17 cellular contexts compared by ENCODE assay signal in the genomic region with DNA sequence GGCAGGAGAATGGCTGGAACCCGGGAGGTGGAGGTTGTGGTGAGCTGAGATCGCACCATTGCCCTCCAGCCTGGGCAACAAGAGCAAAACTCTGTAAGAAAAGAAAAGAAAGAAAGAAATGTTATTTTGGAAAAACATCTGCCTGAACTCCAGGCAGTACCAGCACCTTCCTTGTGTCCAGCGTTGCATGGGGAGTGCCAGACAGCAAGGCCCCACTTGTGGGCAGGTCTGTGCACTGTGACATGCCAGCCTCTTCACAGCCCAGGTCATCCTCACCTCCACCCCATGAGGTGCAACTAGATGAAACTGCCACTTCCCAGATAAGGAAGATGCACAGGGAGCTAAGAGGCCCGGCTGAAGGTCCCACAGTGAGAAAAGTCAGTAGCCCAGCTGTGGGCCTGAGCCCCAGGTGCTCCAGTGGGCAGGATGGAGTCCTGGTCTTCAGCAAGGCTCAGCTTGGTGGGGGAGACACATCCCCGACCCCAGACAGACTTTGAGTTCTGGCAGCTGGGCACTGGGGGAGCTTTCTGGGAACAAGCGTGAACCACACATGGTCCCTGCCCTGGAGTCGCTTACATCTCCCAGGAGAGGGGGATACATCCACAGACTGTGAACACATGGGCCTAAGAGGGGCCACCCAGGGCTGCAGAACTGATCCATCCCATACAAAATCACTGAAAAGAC.
A peak's percentile ranks its signal among the peaks of the same experiment; 100 is the strongest.
DNase-seq lines count a peak whose midpoint lies in the region; ATAC-seq and TF ChIP-seq lines count a peak whose summit lies in the region.
"Had no signal": no experiment of that assay in that cellular context is flagged by ENCODE, and none has a peak within 500 bp of the region (broad histone marks: within the 10 kb centered on the region; RNA-seq: fewer than 3 reads in every experiment).

No MANE protein-coding gene starts in this region.

- peak overlapping the region; percentile 25 for H2BK120ac ChIP-seq in trophoblast cell (ENCODE audit: insufficient read depth, low read length, poor library complexity)

- peaks cover 32% of the 10 kb centered on the region for H3K79me1 ChIP-seq in trophoblast cell (ENCODE audit: low read length)

- ATAC-seq in Right ventricle myocardium superior (ENCODE audit: poor library complexity) (no peak), heart left ventricle (no peak), GM19328 (IDR thresholded peaks at IDR 0.05; ENCODE audit: unreplicated experiment) (no peak)

- no peak overlapping the region for H3K4me3 Mint-ChIP-seq in brain

- H3K9me3 ChIP-seq in heart left ventricle (no peaks in the 10 kb centered on the region), trophoblast cell (ENCODE audit: insufficient read depth, low read depth, low read length) (no peaks in the 10 kb centered on the region), vagina (no peaks in the 10 kb centered on the region)
- H3K9me3 ChIP-seq: SJSA1 had no signal

- H3K36me3 Mint-ChIP-seq in brain, result no peaks in the 10 kb centered on the region

- peaks cover 3 to 67% (median 38%) of the 10 kb centered on the region in 12 donors for H3K4me1 ChIP-seq in heart left ventricle
- H3K4me1 ChIP-seq in trophoblast cell (ENCODE audit: control insufficient read depth in 1 of 2, insufficient read depth in 2 of 2, low read length in 2 of 2), result peaks cover 32 to 36% of the 10 kb centered on the region in 2 experiments
- H3K4me1 ChIP-seq in vagina, result peaks cover 49% of the 10 kb centered on the region

- peak overlapping the region; percentile 14 for H3K18ac ChIP-seq in trophoblast cell (ENCODE audit: low read length)

- no peak overlapping the region for H3K4me2 ChIP-seq in trophoblast cell (ENCODE audit: low read length)

- H3K14ac ChIP-seq in trophoblast cell (ENCODE audit: low read length), result peak overlapping the region; percentile 18

- H3K9me3 Mint-ChIP-seq in brain, result peaks cover 0 to 2% (median 0%) of the 10 kb centered on the region in 5 experiments

- H3K36me3 ChIP-seq in heart left ventricle (no peaks in the 10 kb centered on the region), trophoblast cell (ENCODE audit: control insufficient read depth in 1 of 2, insufficient read depth in 2 of 2, low read length in 2 of 2) (no peaks in the 10 kb centered on the region), vagina (no peaks in the 10 kb centered on the region)
- H3K36me3 ChIP-seq: SJSA1 had no signal

- intact Hi-C loops in Right ventricle myocardium superior (cut with DNase I) (loop anchor here (5.0 kb wide), 1 partner anchor 148 kb away; a partner anchor contains a TSS), heart left ventricle (cut with DNase I) (loop anchor here in 7 of 10 donors (5.0 to 10.0 kb wide), 7 partner anchors 87 to 277 kb away; a partner anchor contains a TSS), vagina (cut with DNase I) (no loop called here)

- H3K23ac ChIP-seq in trophoblast cell (ENCODE audit: low read length), result no peak overlapping the region

- H3K4me1 Mint-ChIP-seq in brain, result peaks cover 61% of the 10 kb centered on the region

- H2AFZ ChIP-seq in trophoblast cell (ENCODE audit: insufficient read depth, low read length, poor library complexity), result no peak overlapping the region

- H4K12ac ChIP-seq in trophoblast cell (ENCODE audit: low read depth, low read length), result no peak overlapping the region

- peak overlapping the region; percentile 87 for H2BK12ac ChIP-seq in trophoblast cell (ENCODE audit: low read length)

- no peak overlapping the region for H3K4ac ChIP-seq in trophoblast cell (ENCODE audit: low read depth, low read length)

- H3K27me3 ChIP-seq in heart left ventricle, result no peaks in the 10 kb centered on the region
- H3K27me3 ChIP-seq in trophoblast cell (ENCODE audit: insufficient read depth, low read length), result no peaks in the 10 kb centered on the region
- no peaks in the 10 kb centered on the region for H3K27me3 ChIP-seq in vagina
- H3K27me3 ChIP-seq: SJSA1 had no signal

- no peak overlapping the region for H2BK5ac ChIP-seq in trophoblast cell (ENCODE audit: low read depth, low read length, poor library complexity)

- TF ChIP-seq CTCF in heart left ventricle (IDR thresholded peaks at IDR 0.05) (no peak), brain (conservative IDR thresholded peaks at IDR 0.05) (no peak), vagina (IDR thresholded peaks at IDR 0.05) (no peak)

- TF ChIP-seq POLR2A in heart left ventricle (IDR thresholded peaks at IDR 0.05) (no peak), vagina (IDR thresholded peaks at IDR 0.05) (no peak)

- no peak overlapping the region for H3K9ac ChIP-seq in trophoblast cell (ENCODE audit: low read length)

- no peak overlapping the region for H3K27ac ChIP-seq in heart left ventricle
- H3K27ac ChIP-seq in trophoblast cell (ENCODE audit: low read depth, low read length), result no peak overlapping the region
- peak overlapping the region; percentile 96 for H3K27ac ChIP-seq in vagina
- H3K27ac ChIP-seq: C4-2B, SJSA1 had no signal

- DNase-seq in Right ventricle myocardium superior, result peak; percentile 20
- DNase-seq in heart left ventricle, result no peak
- no peak for DNase-seq in trophoblast cell
- no peak for DNase-seq in vagina (ENCODE audit: extremely low spot score in 2 of 2)
- no peak for DNase-seq in NCI-H2196 (lab: John Stamatoyannopoulos, UW; ENCODE audit: unreplicated experiment)
- no peak for DNase-seq in COR-L47 (lab: John Stamatoyannopoulos, UW)
- DNase-seq: DMS 273 treated with DMSO at 0.1 percent for 48 hours, H7, NCI-H1417, NCI-H187 treated with DMSO at 0.1 percent for 48 hours, NCI-H446 treated with DMSO at 0.1 percent for 48 hours, NCI-H748 treated with DMSO at 0.1 percent for 48 hours, RPMI8226 had no signal

- H3K27me3 Mint-ChIP-seq in brain, result no peaks in the 10 kb centered on the region

- H3K79me2 ChIP-seq in trophoblast cell (ENCODE audit: control insufficient read depth, insufficient read depth, low read length, poor library complexity), result peaks cover 9% of the 10 kb centered on the region

- H4K91ac ChIP-seq in trophoblast cell (ENCODE audit: low read depth, low read length), result peak overlapping the region; percentile 69

- H4K8ac ChIP-seq in trophoblast cell (ENCODE audit: low read depth, low read length), result no peak overlapping the region

- peak overlapping the region in 4 of 5 experiments; percentile 28 to 92 (median 84) for H3K27ac Mint-ChIP-seq in brain

- H3K4me3 ChIP-seq in heart left ventricle (no peak overlapping the region), trophoblast cell (ENCODE audit: low read depth, low read length) (no peak overlapping the region), vagina (no peak overlapping the region)
- H3K4me3 ChIP-seq: SJSA1 had no signal

- WGBS in heart left ventricle, 4 donors, result 86 to 92% (median 89%) methylated on average over 4 to 7 of the region's 7 CpGs
- no CpG with 5 or more reads among the region's 7 CpGs for WGBS in trophoblast cell (ENCODE audit: extremely low coverage, insufficient coverage, insufficient read length)

- peak overlapping the region; percentile 64 for H2AK5ac ChIP-seq in trophoblast cell (ENCODE audit: low read length)
